In genomic region chr15:49669288-49669687, GRCh38 we compare ENCODE assay signal across 1 cellular context.
TF ChIP-seq lines count a peak whose summit lies in the region.

No MANE protein-coding gene starts in this region.

TF ChIP-seq in IMR-90, 13 proteins besides CTCF, POLR2A, EP300 and RAD21:
- no peak for TF ChIP-seq RCOR1 (IDR thresholded peaks at IDR 0.05; ENCODE audit: insufficient replicate concordance, low read length)
- no peak for TF ChIP-seq MAZ (IDR thresholded peaks at IDR 0.05; ENCODE audit: borderline replicate concordance, low read depth, low read length)
- TF ChIP-seq MAFK (IDR thresholded peaks at IDR 0.05; ENCODE audit: low read depth, low read length): no peak
- TF ChIP-seq USF2 (IDR thresholded peaks at IDR 0.05; ENCODE audit: low read depth, low read length): no peak
- no peak for TF ChIP-seq SMC3 (IDR thresholded peaks at IDR 0.05; ENCODE audit: low read depth, low read length)
- no peak for TF ChIP-seq CHD1 (IDR thresholded peaks at IDR 0.05; ENCODE audit: low read depth, low read length)
- TF ChIP-seq ELK1 (IDR thresholded peaks at IDR 0.05; ENCODE audit: borderline replicate concordance, low read depth, low read length): no peak
- TF ChIP-seq NFE2L2 (IDR thresholded peaks at IDR 0.05; ENCODE audit: low read depth, low read length): no peak
- TF ChIP-seq RFX5 (IDR thresholded peaks at IDR 0.05; ENCODE audit: low read depth, low read length): no peak
- no peak for TF ChIP-seq MXI1 (IDR thresholded peaks at IDR 0.05; ENCODE audit: borderline replicate concordance, low read depth, low read length)
- no peak for TF ChIP-seq BHLHE40 (IDR thresholded peaks at IDR 0.05; ENCODE audit: low read depth, low read length)
- no peak for TF ChIP-seq CEBPB (IDR thresholded peaks at IDR 0.05; ENCODE audit: low read depth, low read length)
